8 cellular contexts compared by ENCODE assay signal in genomic region chr5:43484049-43484849, GRCh38. TPM values are rescaled to one million over a fixed set of nuclear protein-coding genes. Genes with fewer than 3 reads are reported as not detected.
DNase-seq lines count a peak whose midpoint lies in the region; ATAC-seq and TF ChIP-seq lines count a peak whose summit lies in the region.

No MANE protein-coding gene starts in this region.

- H3K4me3 ChIP-seq in SK-N-MC (peak overlapping the region; percentile 91), suprapubic skin (peak overlapping the region; percentile 78)

- peak; percentile 77 for DNase-seq in GM10248 (ENCODE audit: extremely low spot score)
- peak; percentile 40 for DNase-seq in NCI-H1048 (lab: John Stamatoyannopoulos, UW)
- DNase-seq in SK-N-MC (ENCODE audit: low read depth, low spot score) = peak; percentile 45
- DNase-seq in glomerular visceral epithelial cell (ENCODE audit: extremely low spot score) = peak; percentile 87
- DNase-seq in occipital lobe (lab: John Stamatoyannopoulos, UW) = peak; percentile 90
- DNase-seq in suprapubic skin (ENCODE audit: low spot score in 2 of 2) = peak; percentile 90 to 94

- TF ChIP-seq POLR2A in suprapubic skin (IDR thresholded peaks at IDR 0.05) = no peak

- TF ChIP-seq CTCF in GM10248 (IDR thresholded peaks at IDR 0.05; ENCODE audit: control extremely low read depth, extremely low read depth, low read depth, missing control alignments) (peak; percentile 78), suprapubic skin (IDR thresholded peaks at IDR 0.05) (peak in 1 of 2 donors; percentile 74)

- no peaks in the 10 kb centered on the region for H3K27me3 Mint-ChIP-seq in activated naive CD4-positive, alpha-beta T cell treated with anti-CD3 and anti-CD28 coated beads, Interleukin-2, amount 50 U/mL, for 24 hours

- peaks cover 23% of the 10 kb centered on the region for H3K4me1 ChIP-seq in suprapubic skin

- peak overlapping the region; percentile 98 for H3K4me3 Mint-ChIP-seq in activated naive CD4-positive, alpha-beta T cell treated with anti-CD3 and anti-CD28 coated beads, Interleukin-2, amount 50 U/mL, for 24 hours

- POLR2A ChIA-PET in GM10248 (lab: Yijun Ruan, JAX) = interaction anchor here (0.7 to 1.9 kb wide), 9 partner anchors 31 to 443 kb away, joined by 4 to 13 read pairs (median 5); partner anchors contain the start of genes C5orf34, HMGCS1, NNT and ZNF131

- TF ChIP-seq EP300 in suprapubic skin (IDR thresholded peaks at IDR 0.05) = no peak

- peak overlapping the region; percentile 94 for H3K9ac ChIP-seq in SK-N-MC (ENCODE audit: insufficient read length)

- H3K9me3 ChIP-seq in SK-N-MC (ENCODE audit: low read depth, low read length) = no peaks in the 10 kb centered on the region
- no peaks in the 10 kb centered on the region for H3K9me3 ChIP-seq in suprapubic skin

- H3K27me3 ChIP-seq in suprapubic skin = no peaks in the 10 kb centered on the region

- no peaks in the 10 kb centered on the region for H3K9me3 Mint-ChIP-seq in activated naive CD4-positive, alpha-beta T cell treated with anti-CD3 and anti-CD28 coated beads, Interleukin-2, amount 50 U/mL, for 24 hours

- peaks cover 3% of the 10 kb centered on the region for H3K36me3 Mint-ChIP-seq in activated naive CD4-positive, alpha-beta T cell treated with anti-CD3 and anti-CD28 coated beads, Interleukin-2, amount 50 U/mL, for 24 hours

- H3K27ac ChIP-seq in SK-N-MC = peak overlapping the region; percentile 96
- peak overlapping the region; percentile 99 for H3K27ac ChIP-seq in suprapubic skin

- H3K27ac Mint-ChIP-seq in activated naive CD4-positive, alpha-beta T cell treated with anti-CD3 and anti-CD28 coated beads, Interleukin-2, amount 50 U/mL, for 24 hours = peak overlapping the region; percentile 99

- H3K36me3 ChIP-seq in SK-N-MC (ENCODE audit: insufficient read depth, low read length) (peaks cover 16% of the 10 kb centered on the region), suprapubic skin (no peaks in the 10 kb centered on the region)

- peak; percentile 62 for ATAC-seq in HG02623 (IDR thresholded peaks at IDR 0.05; ENCODE audit: unreplicated experiment)

- peaks cover 65% of the 10 kb centered on the region for H3K4me1 Mint-ChIP-seq in activated naive CD4-positive, alpha-beta T cell treated with anti-CD3 and anti-CD28 coated beads, Interleukin-2, amount 50 U/mL, for 24 hours

- WGBS in suprapubic skin = 3% methylated on average over 32 of the region's 33 CpGs

- CTCF ChIA-PET in GM10248 (lab: Yijun Ruan, JAX) = interaction anchor here (0.6 to 3.6 kb wide), 55 partner anchors 8 to 492 kb away, joined by 3 to 43 read pairs (median 4); partner anchors contain the start of genes C5orf34, CCL28, HMGCS1 and NNT

RNA-seq across cellular contexts. Expression of gene TMEM267, which starts 0.6 kb away (rescaled TPM):
- total RNA-seq in occipital lobe = 14.0 TPM
- 10 to 100 TPM in 2 of 4 donors, 1 to 10 TPM in 2; 4.8 to 13.4 (median 10.6) TPM for total RNA-seq in suprapubic skin

RNA-seq across cellular contexts. Expression of gene C5orf34, which starts 30.7 kb away (rescaled TPM):
- total RNA-seq in occipital lobe (4.4 TPM), suprapubic skin (1 to 10 TPM in 1 of 4 donors, under 1 TPM in 3; 0.64 to 5.4 (median 0.77) TPM)

Comparison
In these comparisons a context has a peak if more than half of its experiments do, and no peak if none do; other contexts are left out.
1. Peak in every context shown above with its lines: DNase-seq, ATAC-seq, H3K4me3 ChIP-seq and H3K27ac ChIP-seq.
2. DNase-seq: peak in every context shown above with its lines; median percentile 92 in suprapubic skin; 90 in occipital lobe; 87 in glomerular visceral epithelial cell; 77 in GM10248; 45 in SK-N-MC; 40 in NCI-H1048.